27 cellular contexts compared by ENCODE assay signal in genomic region chr16:59252317-59252716, GRCh38.
"Had no signal": no experiment of that assay in that cellular context is flagged by ENCODE, and none has a peak within 500 bp of the region (broad histone marks: within the 10 kb centered on the region; RNA-seq: fewer than 3 reads in every experiment).

No MANE protein-coding gene starts in this region.

- H3K9me3 Mint-ChIP-seq: stimulated activated naive CD8-positive, alpha-beta T cell treated with anti-CD3 and anti-CD28 coated beads, Interleukin-15, Interleukin-2, amounts not matched to agents 100 ng/mL and 50 ng/mL, for 24 hours had no signal

- H3K27ac ChIP-seq: hepatocyte, left ventricle myocardium inferior, pancreas, prostate gland, skin epidermis, spleen, suprapubic skin, thoracic aorta, tibial artery, upper lobe of right lung had no signal

- H3K27me3 Mint-ChIP-seq: naive thymus-derived CD4-positive, alpha-beta T cell; stimulated activated naive CD8-positive, alpha-beta T cell treated with anti-CD3 and anti-CD28 coated beads, Interleukin-15, Interleukin-2, amounts not matched to agents 100 ng/mL and 50 ng/mL, for 24 hours had no signal

- FAIRE-seq: pancreas, urothelium cell line had no signal

- H3K4me1 ChIP-seq: left ventricle myocardium inferior, pancreas, prostate gland, spleen, suprapubic skin, tibial artery, upper lobe of right lung had no signal

- H3K27ac Mint-ChIP-seq: natural killer cell treated with Interleukin-12 subunit alpha and Interleukin-12 subunit beta and Interleukin-15 and Interleukin-18, amount 100 ng/mL, for 72 hours; stimulated activated effector memory CD8-positive, alpha-beta T cell treated with anti-CD3 and anti-CD28 coated beads, Interleukin-12 subunit alpha, Interleukin-12 subunit beta, amount 100 ng/mL, for 72 hours; stimulated activated naive CD8-positive, alpha-beta T cell treated with anti-CD3 and anti-CD28 coated beads, Interleukin-15, Interleukin-2, amounts not matched to agents 100 ng/mL and 50 ng/mL, for 24 hours had no signal

- H3K36me3 ChIP-seq: left ventricle myocardium inferior, pancreas, prostate gland, spleen, suprapubic skin, thoracic aorta, tibial artery, upper lobe of right lung had no signal

- H3K4me3 ChIP-seq: hepatocyte, left ventricle myocardium inferior, lung, mucosa of descending colon, pancreas, prostate gland, skin epidermis, spleen, suprapubic skin, thoracic aorta, tibial artery, upper lobe of right lung had no signal

- ATAC-seq: mucosa of descending colon; naive thymus-derived CD4-positive, alpha-beta T cell; natural killer cell treated with Interleukin-12 subunit alpha and Interleukin-12 subunit beta and Interleukin-15 and Interleukin-18, amount 100 ng/mL, for 72 hours; pancreas; right cardiac atrium; sciatic nerve; stimulated activated effector memory CD8-positive, alpha-beta T cell treated with anti-CD3 and anti-CD28 coated beads, Interleukin-12 subunit alpha, Interleukin-12 subunit beta, amount 100 ng/mL, for 72 hours; upper lobe of right lung had no signal

- H3K9me3 ChIP-seq: pancreas, prostate gland, suprapubic skin, thoracic aorta, tibial artery, upper lobe of right lung had no signal

- DNase-seq: islet precursor cell; left ventricle myocardium inferior; midbrain; mucosa of descending colon; naive thymus-derived CD4-positive, alpha-beta T cell; nucleus accumbens; pancreas; posterior cingulate gyrus; retina; right cardiac atrium; spleen; stimulated activated CD4-positive, alpha-beta T cell treated with anti-CD3 and anti-CD28 coated beads, Interleukin-4, amount 100 ng/mL, for 24 hours; stimulated activated naive CD4-positive, alpha-beta T cell; tibial artery; trophoblast cell; upper lobe of right lung had no signal

- H3K27me3 ChIP-seq: hepatocyte, pancreas, spleen, suprapubic skin, tibial artery, upper lobe of right lung had no signal

- H3K4me2 ChIP-seq: hepatocyte had no signal

- H2AFZ ChIP-seq: hepatocyte had no signal

- H3K4me1 Mint-ChIP-seq: stimulated activated effector memory CD8-positive, alpha-beta T cell treated with anti-CD3 and anti-CD28 coated beads, Interleukin-12 subunit alpha, Interleukin-12 subunit beta, amount 100 ng/mL, for 72 hours had no signal

- H3K79me2 ChIP-seq: hepatocyte had no signal

- H3K36me3 Mint-ChIP-seq: naive thymus-derived CD4-positive, alpha-beta T cell; natural killer cell treated with Interleukin-12 subunit alpha and Interleukin-12 subunit beta and Interleukin-15 and Interleukin-18, amount 100 ng/mL, for 72 hours; stimulated activated effector memory CD8-positive, alpha-beta T cell treated with anti-CD3 and anti-CD28 coated beads, Interleukin-12 subunit alpha, Interleukin-12 subunit beta, amount 100 ng/mL, for 72 hours had no signal

- H3K4me3 Mint-ChIP-seq: naive thymus-derived CD4-positive, alpha-beta T cell; natural killer cell treated with Interleukin-12 subunit alpha and Interleukin-12 subunit beta and Interleukin-15 and Interleukin-18, amount 100 ng/mL, for 72 hours; stimulated activated effector memory CD8-positive, alpha-beta T cell treated with anti-CD3 and anti-CD28 coated beads, Interleukin-12 subunit alpha, Interleukin-12 subunit beta, amount 100 ng/mL, for 72 hours; stimulated activated naive CD8-positive, alpha-beta T cell treated with anti-CD3 and anti-CD28 coated beads, Interleukin-15, Interleukin-2, amounts not matched to agents 100 ng/mL and 50 ng/mL, for 24 hours had no signal
